ENCODE assay signal across 35 cellular contexts in genomic region chr6:5640614-5641013, GRCh38.
"Had no signal": no experiment of that assay in that cellular context is flagged by ENCODE, and none has a peak within 500 bp of the region (broad histone marks: within the 10 kb centered on the region; RNA-seq: fewer than 3 reads in every experiment).

No MANE protein-coding gene starts in this region.

- H3K4me2 ChIP-seq: KMS-11 had no signal

- H3K27ac ChIP-seq: KMS-11 had no signal

- H3K27me3 ChIP-seq: MG63 had no signal

- H3K36me3 ChIP-seq: MG63 had no signal

- H3K9ac ChIP-seq: KMS-11 had no signal

- DNase-seq: Karpas-422, Kasumi-1, MG63, MM.1S, MV-4-11, NCI-H1048, NCI-H1092, NCI-H1092 treated with DMSO at 0.1 percent for 48 hours, NCI-H1105, NCI-H1105 treated with DMSO at 0.1 percent for 48 hours, NCI-H1417, NCI-H1417 treated with DMSO at 0.1 percent for 48 hours, NCI-H1436, NCI-H1436 treated with DMSO at 0.1 percent for 48 hours, NCI-H146, NCI-H1694, NCI-H1694 treated with DMSO at 0.1 percent for 48 hours, NCI-H187, NCI-H187 treated with DMSO at 0.1 percent for 48 hours, NCI-H1930, NCI-H2029, NCI-H2029 treated with DMSO at 0.1 percent for 48 hours, NCI-H2081, NCI-H2081 treated with DMSO at 0.1 percent for 48 hours, NCI-H2107, NCI-H2171, NCI-H2171 treated with DMSO at 0.1 percent for 48 hours, NCI-H2227 treated with DMSO at 0.1 percent for 48 hours, NCI-H226, NCI-H345, NCI-H446, NCI-H446 treated with DMSO at 0.1 percent for 48 hours, NCI-H510A, NCI-H510A treated with DMSO at 0.1 percent for 48 hours had no signal

- H3K4me3 ChIP-seq: MG63 had no signal
